In the genomic region with DNA sequence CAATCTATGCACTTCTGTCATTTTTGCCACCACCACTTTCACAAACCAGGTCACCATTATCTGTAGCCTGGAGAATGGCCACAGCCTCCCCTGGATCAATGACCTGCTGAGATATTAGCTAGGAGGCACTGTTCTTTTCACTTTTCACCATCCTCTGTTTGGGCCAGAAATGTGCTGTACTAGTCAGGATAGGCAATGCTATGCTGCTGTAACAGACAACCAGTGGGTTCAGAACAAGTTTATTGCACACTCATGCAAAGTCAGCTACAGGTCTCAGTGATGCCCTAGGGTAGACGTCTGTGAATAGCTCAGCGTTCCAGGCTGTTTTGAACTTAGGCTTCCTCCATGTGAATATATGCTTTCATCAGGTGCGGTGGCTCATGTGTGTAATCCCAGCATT, we compare ENCODE assay signal across 35 cellular contexts.
DNase-seq lines count a peak whose midpoint lies in the region; ATAC-seq, FAIRE-seq and TF ChIP-seq lines count a peak whose summit lies in the region.
"Had no signal": no experiment of that assay in that cellular context is flagged by ENCODE, and none has a peak within 500 bp of the region (broad histone marks: within the 10 kb centered on the region; RNA-seq: fewer than 3 reads in every experiment).

No MANE protein-coding gene starts in this region.

- TF ChIP-seq POLR2A in HepG2 (IDR thresholded peaks at IDR 0.05; ENCODE audit: insufficient read depth in 1 of 2, low read depth in 2 of 2, low read length in 2 of 2), result no peak
- no peak for TF ChIP-seq POLR2A in right lobe of liver (IDR thresholded peaks at IDR 0.05)
- no peak for TF ChIP-seq POLR2A in K562 (conservative IDR thresholded peaks at IDR 0.05)
- no peak for TF ChIP-seq POLR2A in ovary (IDR thresholded peaks at IDR 0.05)

- TF ChIP-seq EP300 in HepG2 (IDR thresholded peaks at IDR 0.05; ENCODE audit: low read depth in 2 of 2, low read length in 2 of 2) (no peak), HepG2 (CRISPR knock-in tag; IDR thresholded peaks at IDR 0.05; ENCODE audit: borderline replicate concordance) (no peak), K562 (IDR thresholded peaks at IDR 0.05; ENCODE audit: low read length) (no peak), ovary (IDR thresholded peaks at IDR 0.05) (no peak)

- no peaks in the 10 kb centered on the region for H3K27me3 Mint-ChIP-seq in progenitor cell of endocrine pancreas
- H3K27me3 Mint-ChIP-seq: CD4-positive, CD25-positive, alpha-beta regulatory T cell had no signal

- CTCF ChIA-PET in HepG2 (lab: Yijun Ruan, JAX; ENCODE audit: low intra/inter-chr PET ratio, low total read pairs), result no interaction called here
- CTCF ChIA-PET in K562 (lab: Yijun Ruan, JAX; ENCODE audit: low intra/inter-chr PET ratio), result no interaction called here

- H3K36me3 Mint-ChIP-seq in progenitor cell of endocrine pancreas (ENCODE audit: insufficient read depth), result no peaks in the 10 kb centered on the region
- H3K36me3 Mint-ChIP-seq: CD14-positive monocyte; CD4-positive, alpha-beta memory T cell; CD4-positive, CD25-positive, alpha-beta regulatory T cell; CD8-positive, alpha-beta memory T cell; CD8-positive, alpha-beta T cell had no signal

- ATAC-seq in HepG2 (no peak), right lobe of liver (no peak), K562 (no peak)
- ATAC-seq: A549; CD8-positive, alpha-beta T cell had no signal

- POLR2A ChIA-PET in HepG2 (lab: Yijun Ruan, JAX), result no interaction called here
- POLR2A ChIA-PET in K562 (lab: Yijun Ruan, JAX), result interaction anchor here (0.5 to 0.7 kb wide), 2 partner anchors 9 to 87 kb away, joined by 3 read pairs; no protein-coding TSS in a partner anchor

- H3K79me2 ChIP-seq in HepG2 (ENCODE audit: insufficient read depth, low read length) (no peaks in the 10 kb centered on the region), K562 (ENCODE audit: control insufficient read depth, insufficient read depth, low read length) (no peaks in the 10 kb centered on the region)

- TF ChIP-seq CTCF in HepG2 (CRISPR knock-in tag; IDR thresholded peaks at IDR 0.05) (no peak), right lobe of liver (IDR thresholded peaks at IDR 0.05) (no peak), K562 (IDR thresholded peaks at IDR 0.05 in 2 of 3, conservative IDR thresholded peaks at IDR 0.05 in 1 of 3; ENCODE audit: insufficient read depth in 2 of 3, low read depth in 1 of 3, low read length in 3 of 3) (no peak), progenitor cell of endocrine pancreas (IDR thresholded peaks at IDR 0.05; ENCODE audit: unreplicated experiment) (no peak), ovary (IDR thresholded peaks at IDR 0.05) (no peak)

- H3K9me3 Mint-ChIP-seq in progenitor cell of endocrine pancreas (ENCODE audit: low read depth), result peaks cover 5% of the 10 kb centered on the region
- H3K9me3 Mint-ChIP-seq: CD8-positive, alpha-beta T cell had no signal

- intact Hi-C loops in HepG2 (cut with micrococcal nuclease; ENCODE audit: unreplicated experiment) (no loop called here), right lobe of liver (cut with DNase I) (no loop called here), K562 (cut with micrococcal nuclease) (no loop called here), ovary (cut with DNase I) (no loop called here)

- no peak overlapping the region for H3K4me3 Mint-ChIP-seq in progenitor cell of endocrine pancreas (ENCODE audit: low read depth)
- H3K4me3 Mint-ChIP-seq: B cell; CD14-positive monocyte; CD4-positive, alpha-beta memory T cell; CD4-positive, alpha-beta T cell; CD4-positive, CD25-positive, alpha-beta regulatory T cell; CD8-positive, alpha-beta memory T cell; CD8-positive, alpha-beta T cell had no signal

- H3K36me3 ChIP-seq in HepG2 (replicated peaks in 1 of 2; ENCODE audit: control insufficient read depth in 1 of 2, insufficient read depth in 2 of 2, low read length in 2 of 2) (no peaks in the 10 kb centered on the region), right lobe of liver (no peaks in the 10 kb centered on the region), K562 (ENCODE audit: control insufficient read depth, insufficient read depth, low read length) (no peaks in the 10 kb centered on the region), ovary (no peaks in the 10 kb centered on the region)
- H3K36me3 ChIP-seq: BE2C; BLaER1; BLaER1 treated with 17β-estradiol and CSF1 and Interleukin-3, amounts not matched to agents 10 nM and 100 nM had no signal

- H3K4me2 ChIP-seq in HepG2 (ENCODE audit: low read depth, low read length), result no peak overlapping the region
- no peak overlapping the region for H3K4me2 ChIP-seq in K562 (ENCODE audit: insufficient read depth, low read length)
- H3K4me2 ChIP-seq: A549; BLaER1; BLaER1 treated with 17β-estradiol and CSF1 and Interleukin-3, amounts not matched to agents 10 nM and 100 nM had no signal

- H3K4me3 ChIP-seq in HepG2 (replicated peaks in 1 of 3; ENCODE audit: insufficient read depth in 1 of 3, low read depth in 2 of 3, low read length in 3 of 3) (no peak overlapping the region), right lobe of liver (no peak overlapping the region), K562 (no peak overlapping the region), ovary (no peak overlapping the region)
- H3K4me3 ChIP-seq: A549; BLaER1; BLaER1 treated with 17β-estradiol and CSF1 and Interleukin-3, amounts not matched to agents 10 nM and 100 nM had no signal

- H3K9me1 ChIP-seq in K562 (ENCODE audit: control insufficient read depth, insufficient read depth, low read length), result no peaks in the 10 kb centered on the region

- peak overlapping the region; percentile 74 for H3K27ac Mint-ChIP-seq in progenitor cell of endocrine pancreas
- H3K27ac Mint-ChIP-seq: B cell; CD14-positive monocyte; CD4-positive, alpha-beta memory T cell; CD4-positive, alpha-beta T cell; CD4-positive, CD25-positive, alpha-beta regulatory T cell; CD8-positive, alpha-beta memory T cell; CD8-positive, alpha-beta T cell had no signal

- H3K27ac ChIP-seq in HepG2 (ENCODE audit: extremely low read length, insufficient read depth, low read length), result no peak overlapping the region
- H3K27ac ChIP-seq in right lobe of liver, result no peak overlapping the region
- no peak overlapping the region for H3K27ac ChIP-seq in K562 (ENCODE audit: extremely low read depth, low read depth, low read length)
- H3K27ac ChIP-seq in ovary, result no peak overlapping the region
- H3K27ac ChIP-seq: 22Rv1; A549; BLaER1; BLaER1 treated with 17β-estradiol and CSF1 and Interleukin-3, amounts not matched to agents 10 nM and 100 nM; C4-2B had no signal

- H3K9ac ChIP-seq in HepG2 (ENCODE audit: insufficient read depth, low read depth, low read length) (no peak overlapping the region), K562 (ENCODE audit: insufficient read depth in 1 of 2, low read depth in 2 of 2, low read length in 2 of 2) (no peak overlapping the region)
- H3K9ac ChIP-seq: BLaER1; BLaER1 treated with 17β-estradiol and CSF1 and Interleukin-3, amounts not matched to agents 10 nM and 100 nM had no signal

- DNase-seq in HepG2 (ENCODE audit: low spot score), result no peak
- DNase-seq in right lobe of liver, result no peak
- DNase-seq in K562 (ENCODE audit: extremely low read depth in 1 of 4, low spot score in 3 of 4), result no peak
- no peak for DNase-seq in progenitor cell of endocrine pancreas (ENCODE audit: low spot score, unreplicated experiment)
- no peak for DNase-seq in ovary
- no peak for DNase-seq in NCI-H2029 treated with DMSO at 0.1 percent for 48 hours (lab: John Stamatoyannopoulos, UW)
- DNase-seq: 8988T; ACHN; AML-193; BE2C; C1 segment of cervical spinal cord; Caco-2; Calu3; CD4-positive, alpha-beta memory T cell; CD4-positive, alpha-beta T cell; CD4-positive, CD25-positive, alpha-beta regulatory T cell; CD8-positive, alpha-beta memory T cell; CD8-positive, alpha-beta T cell; COR-L47; DMS 273 treated with DMSO at 0.1 percent for 48 hours; DMS153; DMS53; DMS79; DMS79 treated with DMSO at 0.1 percent for 48 hours; DND-41; EL had no signal

- H3K4me1 ChIP-seq in HepG2 (ENCODE audit: insufficient read depth, low read length), result peaks cover 18% of the 10 kb centered on the region
- H3K4me1 ChIP-seq in right lobe of liver, result peaks cover 0 to 10% (median 0%) of the 10 kb centered on the region in 4 donors
- H3K4me1 ChIP-seq in K562 (replicated peaks in 1 of 2; ENCODE audit: control insufficient read depth in 2 of 2, insufficient read depth in 2 of 2, low read length in 2 of 2), result no peaks in the 10 kb centered on the region; a peak in 2 of 5 replicates
- H3K4me1 ChIP-seq in ovary (ENCODE audit: insufficient read depth), result no peaks in the 10 kb centered on the region
- H3K4me1 ChIP-seq: A549; BE2C; BLaER1; BLaER1 treated with 17β-estradiol and CSF1 and Interleukin-3, amounts not matched to agents 10 nM and 100 nM; Caco-2 had no signal

- peaks cover 1 to 4% of the 10 kb centered on the region in 2 experiments; a peak in 1 of 5 replicates for H3K27me3 ChIP-seq in HepG2 (ENCODE audit: control insufficient read depth in 1 of 2, insufficient read depth in 2 of 2, low read length in 2 of 2)
- no peaks in the 10 kb centered on the region for H3K27me3 ChIP-seq in right lobe of liver
- peaks cover 0 to 9% of the 10 kb centered on the region in 2 experiments; a peak in 2 of 5 replicates for H3K27me3 ChIP-seq in K562 (ENCODE audit: control insufficient read depth in 2 of 2, insufficient read depth in 2 of 2, low read length in 2 of 2)
- no peaks in the 10 kb centered on the region for H3K27me3 ChIP-seq in ovary
- H3K27me3 ChIP-seq: BE2C; BLaER1; BLaER1 treated with 17β-estradiol and CSF1 and Interleukin-3, amounts not matched to agents 10 nM and 100 nM had no signal

- H4K20me1 ChIP-seq in HepG2 (ENCODE audit: insufficient read depth, low read length), result no peaks in the 10 kb centered on the region
- H4K20me1 ChIP-seq in K562 (replicated peaks; ENCODE audit: control insufficient read depth, insufficient read depth, low read length), result no peaks in the 10 kb centered on the region
- H4K20me1 ChIP-seq: BLaER1; BLaER1 treated with 17β-estradiol and CSF1 and Interleukin-3, amounts not matched to agents 10 nM and 100 nM had no signal

- TF ChIP-seq RAD21 in HepG2 (CRISPR knock-in tag; IDR thresholded peaks at IDR 0.05) (no peak), K562 (CRISPR knock-in tag; conservative IDR thresholded peaks at IDR 0.05 in 1 of 2, IDR thresholded peaks at IDR 0.05 in 1 of 2) (no peak)

- no peak for FAIRE-seq in HepG2 (lab: Jason Lieb, UNC)
- FAIRE-seq in K562 (lab: Jason Lieb, UNC), result no peak
- FAIRE-seq: A204.1, A549, D721Med had no signal

- H3K4me1 Mint-ChIP-seq in progenitor cell of endocrine pancreas (ENCODE audit: low read depth), result peaks cover 49% of the 10 kb centered on the region
- H3K4me1 Mint-ChIP-seq: B cell; CD14-positive monocyte; CD4-positive, alpha-beta memory T cell; CD4-positive, CD25-positive, alpha-beta regulatory T cell; CD8-positive, alpha-beta memory T cell had no signal

- H2AFZ ChIP-seq in HepG2 (ENCODE audit: low read length), result no peak overlapping the region
- H2AFZ ChIP-seq in K562 (ENCODE audit: low read depth, low read length), result no peak overlapping the region

- in situ Hi-C loops in HepG2 (cut with HindIII; ENCODE audit: extremely low pct_ligation_motif_present, low pct_unique_long_range_greater_than_20kb) (no loop called here), K562 (cut with MboI) (no loop called here)

- H3K9me3 ChIP-seq in HepG2 (ENCODE audit: low read length), result no peaks in the 10 kb centered on the region
- H3K9me3 ChIP-seq in right lobe of liver, result no peaks in the 10 kb centered on the region
- no peaks in the 10 kb centered on the region for H3K9me3 ChIP-seq in K562 (replicated peaks; ENCODE audit: control insufficient read depth, insufficient read depth, low read depth, low read length)
- no peaks in the 10 kb centered on the region for H3K9me3 ChIP-seq in ovary
- H3K9me3 ChIP-seq: A549, BE2C, Caco-2 had no signal

- 93% methylated on average over 3 of the region's 3 CpGs for WGBS in HepG2 (ENCODE audit: low lambda C conversion rate)
- 90% methylated on average over 2 of the region's 3 CpGs for WGBS in right lobe of liver (ENCODE audit: insufficient coverage, low coverage, low lambda C conversion rate, missing lambda C conversion rate)
- 2% methylated on average over 3 of the region's 3 CpGs for WGBS in K562 (ENCODE audit: insufficient coverage, low coverage, missing lambda C conversion rate)
- 89 to 94% (median 91%) methylated on average over 3 of the region's 3 CpGs for whole genome bisulfite sequencing in ovary, 3 donors

- BruUV-seq in HepG2 (replicated peaks; lab: Mats Ljungman, UMichigan) (no TSS peak), K562 (replicated peaks; lab: Mats Ljungman, UMichigan) (no TSS peak)
